21 cellular contexts compared by ENCODE assay signal in genomic region chr3:157261000-157261399, GRCh38.
DNase-seq lines count a peak whose midpoint lies in the region; ATAC-seq and TF ChIP-seq lines count a peak whose summit lies in the region.
"Had no signal": no experiment of that assay in that cellular context is flagged by ENCODE, and none has a peak within 500 bp of the region (broad histone marks: within the 10 kb centered on the region; RNA-seq: fewer than 3 reads in every experiment).

No MANE protein-coding gene starts in this region.

- no peak for TF ChIP-seq POLR2A in right lobe of liver (IDR thresholded peaks at IDR 0.05)
- TF ChIP-seq POLR2A in spleen (IDR thresholded peaks at IDR 0.05), result no peak

- TF ChIP-seq CTCF in right lobe of liver (IDR thresholded peaks at IDR 0.05), result no peak
- TF ChIP-seq CTCF in spleen (IDR thresholded peaks at IDR 0.05 in 8 of 11, conservative IDR thresholded peaks at IDR 0.05 in 3 of 11), result no peak

- no peaks in the 10 kb centered on the region for H3K9me3 ChIP-seq in right lobe of liver
- H3K9me3 ChIP-seq in spleen, result no peaks in the 10 kb centered on the region
- H3K9me3 ChIP-seq: esophagus squamous epithelium, mucosa of descending colon, neutrophil, uterus had no signal

- peak; percentile 21 for DNase-seq in GOT3 (lab: John Stamatoyannopoulos, UW)
- DNase-seq in astrocyte of the hippocampus (ENCODE audit: low read depth, low spot score), result peak; percentile 72
- DNase-seq in iris pigment epithelial cell (ENCODE audit: low read depth), result peak; percentile 52
- no peak for DNase-seq in right lobe of liver
- no peak for DNase-seq in NCI-H1092 (lab: John Stamatoyannopoulos, UW)
- DNase-seq in spleen, result no peak
- no peak for DNase-seq in activated CD4-positive, CD25-positive, alpha-beta regulatory T cell (lab: John Stamatoyannopoulos, UW)
- DNase-seq: activated CD8-positive, alpha-beta memory T cell treated with anti-CD3 and anti-CD28 coated beads, Interleukin-2, amount 50 U/mL, for 4 hours; amygdala; effector memory CD4-positive, alpha-beta T cell; esophagus squamous epithelium; IMR-90; MM.1S; mucosa of descending colon; NCI-H1694; NCI-H774; SHP77 treated with DMSO at 0.1 percent for 48 hours; uterus had no signal

- H3K36me3 ChIP-seq in ACC112 (ENCODE audit: insufficient read depth, low read length) (peaks cover 2% of the 10 kb centered on the region; the same call in 1 of the 2 replicates), right lobe of liver (no peaks in the 10 kb centered on the region), spleen (no peaks in the 10 kb centered on the region)
- H3K36me3 ChIP-seq: esophagus squamous epithelium, neutrophil, uterus had no signal

- ATAC-seq in right lobe of liver, result no peak
- ATAC-seq: mucosa of descending colon had no signal

- peak overlapping the region; percentile 56 for H2AFZ ChIP-seq in ACC112 (ENCODE audit: low read length, unreplicated experiment)

- no peaks in the 10 kb centered on the region for H3K27me3 ChIP-seq in ACC112 (ENCODE audit: insufficient read depth, low read length)
- no peaks in the 10 kb centered on the region for H3K27me3 ChIP-seq in right lobe of liver
- no peaks in the 10 kb centered on the region for H3K27me3 ChIP-seq in spleen (replicated peaks in 1 of 7)
- H3K27me3 ChIP-seq: esophagus squamous epithelium, neutrophil, uterus had no signal

- H3K27ac ChIP-seq in ACC112 (ENCODE audit: low read depth, low read length), result peak overlapping the region; percentile 14; the same call in 1 of the 2 replicates
- no peak overlapping the region for H3K27ac ChIP-seq in right lobe of liver
- H3K27ac ChIP-seq in spleen, result no peak overlapping the region
- H3K27ac ChIP-seq: esophagus squamous epithelium, neutrophil, uterus, VCaP had no signal

- H3K4me1 ChIP-seq in ACC112 (ENCODE audit: control insufficient read depth, insufficient read depth, low read length, unreplicated experiment), result peaks cover 25% of the 10 kb centered on the region
- H3K4me1 ChIP-seq in right lobe of liver, result no peaks in the 10 kb centered on the region
- no peaks in the 10 kb centered on the region for H3K4me1 ChIP-seq in spleen
- H3K4me1 ChIP-seq: esophagus squamous epithelium, uterus had no signal

- no peaks in the 10 kb centered on the region for H3K79me2 ChIP-seq in ACC112 (ENCODE audit: control insufficient read depth, insufficient read depth, low read length, unreplicated experiment)

- no peak overlapping the region for H3K4me3 ChIP-seq in ACC112 (ENCODE audit: low read depth, low read length)
- H3K4me3 ChIP-seq in right lobe of liver, result no peak overlapping the region
- H3K4me3 ChIP-seq in spleen, result no peak overlapping the region
- H3K4me3 ChIP-seq: esophagus squamous epithelium, mucosa of descending colon, uterus had no signal

- WGBS in right lobe of liver (ENCODE audit: insufficient coverage, low coverage, low lambda C conversion rate, missing lambda C conversion rate), result 79% methylated on average over 6 of the region's 6 CpGs
- WGBS in spleen, 5 donors, result 84 to 93% (median 91%) methylated on average over 6 of the region's 6 CpGs

- intact Hi-C loops in right lobe of liver (cut with DNase I), result no loop called here
- intact Hi-C loops in spleen (cut with DNase I; ENCODE audit: low total_unique reads), result no loop called here

Comparison
In these comparisons a context has a peak if more than half of its experiments do, and no peak if none do; other contexts are left out.
1. DNase-seq: peak in GOT3 (single experiment), astrocyte of the hippocampus (single experiment) and iris pigment epithelial cell (single experiment); none in right lobe of liver (0 of 3), NCI-H1092 (single experiment), spleen (single experiment) and activated CD4-positive, CD25-positive, alpha-beta regulatory T cell (0 of 4).